In genomic region chr1:120723715-120724402, GRCh38 we compare ENCODE assay signal across 1 cellular context.
TF ChIP-seq lines count a peak whose summit lies in the region.

TSS of gene NBPF26 (plus strand) at chr1:120723945.

TF ChIP-seq in H1, 55 proteins besides CTCF, POLR2A, EP300 and RAD21:
- peak; percentile 31; the same call in 1 of the 2 replicates for TF ChIP-seq TAF1 (IDR thresholded peaks at IDR 0.05; ENCODE audit: low read depth, low read length)
